ENCODE assay signal across 12 cellular contexts in the genomic region with DNA sequence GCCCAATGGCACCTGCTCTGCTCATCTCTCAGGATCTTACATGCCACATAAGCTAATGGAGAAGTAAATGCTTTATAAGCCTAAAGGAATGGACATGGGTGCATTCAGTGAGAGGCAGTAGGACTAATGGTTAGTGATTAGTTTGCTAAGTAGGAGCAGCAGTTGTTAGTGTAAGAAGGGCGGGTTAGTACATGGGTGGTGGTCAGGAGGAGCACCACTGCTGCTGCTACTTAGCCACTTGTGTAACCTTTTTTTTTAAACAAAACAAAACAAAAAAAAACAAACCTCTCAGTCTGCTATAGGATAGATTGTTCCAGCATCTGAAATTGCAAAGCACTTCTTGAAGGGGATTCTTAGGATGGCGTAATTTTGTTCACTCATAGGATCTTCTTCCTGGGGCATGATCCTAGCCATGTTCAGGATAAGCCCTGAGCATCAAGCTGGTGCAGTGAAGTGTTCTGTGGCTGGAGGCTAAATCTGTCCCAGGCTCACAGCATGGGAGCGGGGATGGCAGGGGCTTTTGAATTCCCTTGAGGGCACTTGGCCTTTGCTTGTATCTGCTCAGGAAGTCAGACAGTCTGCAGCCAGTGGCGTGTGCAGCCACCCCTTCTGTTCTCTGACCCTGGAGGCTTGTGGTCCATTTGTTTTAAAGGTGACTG.
DNase-seq lines count a peak whose midpoint lies in the region; ATAC-seq, FAIRE-seq and TF ChIP-seq lines count a peak whose summit lies in the region.
"Had no signal": no experiment of that assay in that cellular context is flagged by ENCODE, and none has a peak within 500 bp of the region (broad histone marks: within the 10 kb centered on the region; RNA-seq: fewer than 3 reads in every experiment).

No MANE protein-coding gene starts in this region.

- H3K27me3 ChIP-seq in CD4-positive, alpha-beta memory T cell (ENCODE audit: insufficient read depth, low read length): no peaks in the 10 kb centered on the region
- H3K27me3 ChIP-seq: stomach had no signal

- no peak overlapping the region for H3K27ac ChIP-seq in CD4-positive, alpha-beta memory T cell (ENCODE audit: low read depth, low read length)
- H3K27ac ChIP-seq: stomach had no signal

- no peaks in the 10 kb centered on the region for H3K27me3 Mint-ChIP-seq in CD4-positive, alpha-beta memory T cell
- no peaks in the 10 kb centered on the region for H3K27me3 Mint-ChIP-seq in WTC11 (ENCODE audit: low read depth)
- H3K27me3 Mint-ChIP-seq: activated CD4-positive, alpha-beta T cell treated with anti-CD3 and anti-CD28 coated beads, Interleukin-2, amount 10 ng/mL, durations not matched to agents 24 days and 14 days; central memory CD8-positive, alpha-beta T cell had no signal

- H3K9me3 Mint-ChIP-seq in CD4-positive, alpha-beta memory T cell: no peaks in the 10 kb centered on the region
- H3K9me3 Mint-ChIP-seq in WTC11: no peaks in the 10 kb centered on the region
- H3K9me3 Mint-ChIP-seq: activated CD4-positive, alpha-beta T cell treated with anti-CD3 and anti-CD28 coated beads, Interleukin-2, amount 10 ng/mL, durations not matched to agents 24 days and 14 days; central memory CD8-positive, alpha-beta T cell had no signal

- FAIRE-seq in HTR-8/SVneo (lab: Jason Lieb, UNC): no peak

- peak overlapping the region in 2 of 8 donors; percentile 20 to 63 for H3K4me3 Mint-ChIP-seq in CD4-positive, alpha-beta memory T cell
- H3K4me3 Mint-ChIP-seq in WTC11: no peak overlapping the region

- intact Hi-C loops in CD4-positive, alpha-beta memory T cell (cut with micrococcal nuclease): no loop called here

- H3K36me3 ChIP-seq in CD4-positive, alpha-beta memory T cell (ENCODE audit: insufficient read depth, low read length): no peaks in the 10 kb centered on the region
- H3K36me3 ChIP-seq: stomach had no signal

- TF ChIP-seq CTCF in WTC11 (IDR thresholded peaks at IDR 0.05): no peak

- H3K9me3 ChIP-seq in CD4-positive, alpha-beta memory T cell (ENCODE audit: control insufficient read depth in 1 of 2, low read length in 2 of 2): no peaks in the 10 kb centered on the region
- H3K9me3 ChIP-seq: stomach had no signal

- H3K36me3 Mint-ChIP-seq in CD4-positive, alpha-beta memory T cell: no peaks in the 10 kb centered on the region
- H3K36me3 Mint-ChIP-seq in WTC11: no peaks in the 10 kb centered on the region

- peaks cover 92% of the 10 kb centered on the region for H3K4me1 ChIP-seq in CD4-positive, alpha-beta memory T cell (ENCODE audit: insufficient read depth, low read length)

- peaks cover 71 to 99% (median 90%) of the 10 kb centered on the region in 4 donors for H3K4me1 Mint-ChIP-seq in CD4-positive, alpha-beta memory T cell
- peaks cover 59% of the 10 kb centered on the region for H3K4me1 Mint-ChIP-seq in WTC11

- H3K4me3 ChIP-seq in CD4-positive, alpha-beta memory T cell (ENCODE audit: low read length in 2 of 2): no peak overlapping the region
- H3K4me3 ChIP-seq: stomach had no signal

- no peak for DNase-seq in CD4-positive, alpha-beta memory T cell
- DNase-seq in WTC11 (ENCODE audit: low spot score): no peak
- no peak for DNase-seq in kidney tubule cell (ENCODE audit: low spot score)
- no peak for DNase-seq in DMS53 (lab: John Stamatoyannopoulos, UW)
- DNase-seq in HTR-8/SVneo (ENCODE audit: insufficient read length, low spot score): no peak
- no peak for DNase-seq in inferior parietal cortex (ENCODE audit: extremely low spot score)
- DNase-seq: activated CD4-positive, alpha-beta T cell treated with anti-CD3 and anti-CD28 coated beads, Interleukin-2, amount 10 ng/mL, durations not matched to agents 24 days and 14 days; NCI-H526 treated with DMSO at 0.1 percent for 48 hours; stomach had no signal

- CTCF ChIA-PET in CD4-positive, alpha-beta memory T cell (lab: Charles Lee; ENCODE audit: partially characterized antibody): no interaction called here
- CTCF ChIA-PET in WTC11 (lab: Charles Lee): no interaction called here

- ATAC-seq in GM19035 (IDR thresholded peaks at IDR 0.05; ENCODE audit: unreplicated experiment) (peak; percentile 65), HG03175 (IDR thresholded peaks at IDR 0.05; ENCODE audit: unreplicated experiment) (peak; percentile 57), WTC11 (peak; percentile 73)

- POLR2A ChIA-PET in CD4-positive, alpha-beta memory T cell (lab: Charles Lee; ENCODE audit: partially characterized antibody): interaction anchor here (1.0 kb wide), 1 partner anchor 85 kb away, joined by 3 read pairs; no protein-coding TSS in a partner anchor
- POLR2A ChIA-PET in WTC11 (lab: Charles Lee): no interaction called here

- peak overlapping the region in 5 of 7 donors; percentile 39 to 86 (median 64) for H3K27ac Mint-ChIP-seq in CD4-positive, alpha-beta memory T cell
- no peak overlapping the region for H3K27ac Mint-ChIP-seq in WTC11

TF ChIP-seq in WTC11, 78 proteins besides CTCF, POLR2A, EP300 and RAD21:
- TF ChIP-seq NFE2L1 (CRISPR knock-in tag; IDR thresholded peaks at IDR 0.05): no peak
- TF ChIP-seq, protein P1, sequence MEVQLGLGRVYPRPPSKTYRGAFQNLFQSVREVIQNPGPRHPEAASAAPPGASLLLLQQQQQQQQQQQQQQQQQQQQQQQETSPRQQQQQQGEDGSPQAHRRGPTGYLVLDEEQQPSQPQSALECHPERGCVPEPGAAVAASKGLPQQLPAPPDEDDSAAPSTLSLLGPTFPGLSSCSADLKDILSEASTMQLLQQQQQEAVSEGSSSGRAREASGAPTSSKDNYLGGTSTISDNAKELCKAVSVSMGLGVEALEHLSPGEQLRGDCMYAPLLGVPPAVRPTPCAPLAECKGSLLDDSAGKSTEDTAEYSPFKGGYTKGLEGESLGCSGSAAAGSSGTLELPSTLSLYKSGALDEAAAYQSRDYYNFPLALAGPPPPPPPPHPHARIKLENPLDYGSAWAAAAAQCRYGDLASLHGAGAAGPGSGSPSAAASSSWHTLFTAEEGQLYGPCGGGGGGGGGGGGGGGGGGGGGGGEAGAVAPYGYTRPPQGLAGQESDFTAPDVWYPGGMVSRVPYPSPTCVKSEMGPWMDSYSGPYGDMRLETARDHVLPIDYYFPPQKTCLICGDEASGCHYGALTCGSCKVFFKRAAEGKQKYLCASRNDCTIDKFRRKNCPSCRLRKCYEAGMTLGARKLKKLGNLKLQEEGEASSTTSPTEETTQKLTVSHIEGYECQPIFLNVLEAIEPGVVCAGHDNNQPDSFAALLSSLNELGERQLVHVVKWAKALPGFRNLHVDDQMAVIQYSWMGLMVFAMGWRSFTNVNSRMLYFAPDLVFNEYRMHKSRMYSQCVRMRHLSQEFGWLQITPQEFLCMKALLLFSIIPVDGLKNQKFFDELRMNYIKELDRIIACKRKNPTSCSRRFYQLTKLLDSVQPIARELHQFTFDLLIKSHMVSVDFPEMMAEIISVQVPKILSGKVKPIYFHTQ (CRISPR knock-in tag; IDR thresholded peaks at IDR 0.05): no peak
- no peak for TF ChIP-seq ZNF232 (CRISPR knock-in tag; IDR thresholded peaks at IDR 0.05)
- TF ChIP-seq GRHL2 (CRISPR knock-in tag; IDR thresholded peaks at IDR 0.05; ENCODE audit: insufficient replicate concordance, severe bottlenecking): no peak
- no peak for TF ChIP-seq ETV6 (CRISPR knock-in tag; IDR thresholded peaks at IDR 0.05)
- TF ChIP-seq NR2C2 (CRISPR knock-in tag; IDR thresholded peaks at IDR 0.05): no peak
- TF ChIP-seq, protein P2, sequence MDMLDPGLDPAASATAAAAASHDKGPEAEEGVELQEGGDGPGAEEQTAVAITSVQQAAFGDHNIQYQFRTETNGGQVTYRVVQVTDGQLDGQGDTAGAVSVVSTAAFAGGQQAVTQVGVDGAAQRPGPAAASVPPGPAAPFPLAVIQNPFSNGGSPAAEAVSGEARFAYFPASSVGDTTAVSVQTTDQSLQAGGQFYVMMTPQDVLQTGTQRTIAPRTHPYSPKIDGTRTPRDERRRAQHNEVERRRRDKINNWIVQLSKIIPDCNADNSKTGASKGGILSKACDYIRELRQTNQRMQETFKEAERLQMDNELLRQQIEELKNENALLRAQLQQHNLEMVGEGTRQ (CRISPR knock-in tag; IDR thresholded peaks at IDR 0.05): no peak
- no peak for TF ChIP-seq NFATC4 (CRISPR knock-in tag; IDR thresholded peaks at IDR 0.05)
- TF ChIP-seq ZNF219 (CRISPR knock-in tag; IDR thresholded peaks at IDR 0.05; ENCODE audit: borderline replicate concordance): no peak
- no peak for TF ChIP-seq ATF1 (CRISPR knock-in tag; IDR thresholded peaks at IDR 0.05)
- TF ChIP-seq ZNF121 (CRISPR knock-in tag; IDR thresholded peaks at IDR 0.05): no peak
- no peak for TF ChIP-seq OVOL2 (CRISPR knock-in tag; IDR thresholded peaks at IDR 0.05; ENCODE audit: borderline replicate concordance)
- TF ChIP-seq, protein P3, sequence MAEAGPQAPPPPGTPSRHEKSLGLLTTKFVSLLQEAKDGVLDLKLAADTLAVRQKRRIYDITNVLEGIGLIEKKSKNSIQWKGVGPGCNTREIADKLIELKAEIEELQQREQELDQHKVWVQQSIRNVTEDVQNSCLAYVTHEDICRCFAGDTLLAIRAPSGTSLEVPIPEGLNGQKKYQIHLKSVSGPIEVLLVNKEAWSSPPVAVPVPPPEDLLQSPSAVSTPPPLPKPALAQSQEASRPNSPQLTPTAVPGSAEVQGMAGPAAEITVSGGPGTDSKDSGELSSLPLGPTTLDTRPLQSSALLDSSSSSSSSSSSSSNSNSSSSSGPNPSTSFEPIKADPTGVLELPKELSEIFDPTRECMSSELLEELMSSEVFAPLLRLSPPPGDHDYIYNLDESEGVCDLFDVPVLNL (CRISPR knock-in tag; IDR thresholded peaks at IDR 0.05; ENCODE audit: borderline replicate concordance, low read depth): no peak
- TF ChIP-seq, protein P4, sequence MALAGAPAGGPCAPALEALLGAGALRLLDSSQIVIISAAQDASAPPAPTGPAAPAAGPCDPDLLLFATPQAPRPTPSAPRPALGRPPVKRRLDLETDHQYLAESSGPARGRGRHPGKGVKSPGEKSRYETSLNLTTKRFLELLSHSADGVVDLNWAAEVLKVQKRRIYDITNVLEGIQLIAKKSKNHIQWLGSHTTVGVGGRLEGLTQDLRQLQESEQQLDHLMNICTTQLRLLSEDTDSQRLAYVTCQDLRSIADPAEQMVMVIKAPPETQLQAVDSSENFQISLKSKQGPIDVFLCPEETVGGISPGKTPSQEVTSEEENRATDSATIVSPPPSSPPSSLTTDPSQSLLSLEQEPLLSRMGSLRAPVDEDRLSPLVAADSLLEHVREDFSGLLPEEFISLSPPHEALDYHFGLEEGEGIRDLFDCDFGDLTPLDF (CRISPR knock-in tag; IDR thresholded peaks at IDR 0.05): no peak
- no peak for TF ChIP-seq GTF2I (CRISPR knock-in tag; conservative IDR thresholded peaks at IDR 0.05)
- TF ChIP-seq TEAD1 (CRISPR knock-in tag; IDR thresholded peaks at IDR 0.05): no peak
- TF ChIP-seq, protein P5, sequence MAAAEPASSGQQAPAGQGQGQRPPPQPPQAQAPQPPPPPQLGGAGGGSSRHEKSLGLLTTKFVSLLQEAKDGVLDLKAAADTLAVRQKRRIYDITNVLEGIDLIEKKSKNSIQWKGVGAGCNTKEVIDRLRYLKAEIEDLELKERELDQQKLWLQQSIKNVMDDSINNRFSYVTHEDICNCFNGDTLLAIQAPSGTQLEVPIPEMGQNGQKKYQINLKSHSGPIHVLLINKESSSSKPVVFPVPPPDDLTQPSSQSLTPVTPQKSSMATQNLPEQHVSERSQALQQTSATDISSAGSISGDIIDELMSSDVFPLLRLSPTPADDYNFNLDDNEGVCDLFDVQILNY (CRISPR knock-in tag; IDR thresholded peaks at IDR 0.05): no peak
